In the genomic region with DNA sequence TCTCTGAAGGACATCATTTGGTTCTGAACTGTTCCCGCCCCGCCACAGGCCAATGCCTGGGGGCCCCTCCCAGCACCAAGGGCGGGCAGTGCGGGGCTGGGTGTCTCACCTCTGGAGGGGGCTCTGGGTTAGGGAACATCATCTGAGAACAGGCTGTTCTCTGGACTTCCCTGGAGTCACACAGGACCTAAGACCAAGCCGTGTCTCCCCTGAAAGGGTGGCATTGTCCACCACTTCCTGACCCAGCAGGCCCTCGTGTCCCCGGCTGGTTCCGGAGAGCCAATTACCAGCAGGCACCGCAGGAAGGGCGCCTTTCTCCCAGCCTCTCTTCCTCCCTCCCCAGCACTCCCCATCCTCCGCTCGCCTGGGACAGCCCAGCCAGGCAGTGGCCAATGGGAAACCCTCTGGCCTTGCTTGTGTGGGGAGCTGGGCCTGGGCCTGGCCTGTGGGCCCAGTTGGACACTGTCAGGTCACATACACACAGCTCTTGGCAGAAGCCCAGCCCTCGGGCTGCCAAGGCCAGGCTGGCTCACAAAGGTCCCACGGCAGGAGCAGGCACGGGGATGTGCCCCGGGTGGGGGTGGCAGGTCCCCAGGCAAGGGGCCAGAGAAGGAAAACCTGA, we compare ENCODE assay signal across 10 cellular contexts.
A peak's percentile ranks its signal among the peaks of the same experiment; 100 is the strongest.
DNase-seq lines count a peak whose midpoint lies in the region; ATAC-seq and TF ChIP-seq lines count a peak whose summit lies in the region.
"Had no signal": no experiment of that assay in that cellular context is flagged by ENCODE, and none has a peak within 500 bp of the region (broad histone marks: within the 10 kb centered on the region; RNA-seq: fewer than 3 reads in every experiment).

No MANE protein-coding gene starts in this region.

- CTCF ChIA-PET in CD4-positive, alpha-beta memory T cell (lab: Charles Lee; ENCODE audit: partially characterized antibody): no interaction called here

- peak; percentile 54 for DNase-seq in astrocyte of the hippocampus (ENCODE audit: low read depth, low spot score)
- DNase-seq in hippocampal formation (lab: John Stamatoyannopoulos, UW): peak; percentile 95 to 97
- DNase-seq in osteocyte (ENCODE audit: extremely low spot score, unreplicated experiment): no peak
- no peak for DNase-seq in CD4-positive, alpha-beta memory T cell
- DNase-seq in NCI-H2171 treated with DMSO at 0.1 percent for 48 hours (lab: John Stamatoyannopoulos, UW): no peak
- no peak for DNase-seq in NAMALWA (ENCODE audit: low spot score)
- DNase-seq: activated CD8-positive, alpha-beta T cell treated with anti-CD3 and anti-CD28 coated beads for 36 hours; NCI-H345 had no signal

- peaks cover 12% of the 10 kb centered on the region for H3K4me1 Mint-ChIP-seq in osteocyte (ENCODE audit: unreplicated experiment)
- peaks cover 2 to 8% (median 3%) of the 10 kb centered on the region in 4 donors for H3K4me1 Mint-ChIP-seq in CD4-positive, alpha-beta memory T cell

- TF ChIP-seq CTCF in C4-2B (conservative IDR thresholded peaks at IDR 0.05) (no peak), osteocyte (IDR thresholded peaks at IDR 0.05) (no peak)

- peak overlapping the region; percentile 81 for H3K27ac ChIP-seq in C4-2B
- H3K27ac ChIP-seq in CD4-positive, alpha-beta memory T cell (ENCODE audit: low read depth, low read length): no peak overlapping the region

- POLR2A ChIA-PET in CD4-positive, alpha-beta memory T cell (lab: Charles Lee; ENCODE audit: partially characterized antibody): no interaction called here

- H3K9me3 Mint-ChIP-seq in osteocyte (ENCODE audit: unreplicated experiment): no peaks in the 10 kb centered on the region
- H3K9me3 Mint-ChIP-seq in CD4-positive, alpha-beta memory T cell: no peaks in the 10 kb centered on the region
- H3K9me3 Mint-ChIP-seq: activated CD8-positive, alpha-beta T cell treated with anti-CD3 and anti-CD28 coated beads for 36 hours had no signal

- H3K4me3 Mint-ChIP-seq in osteocyte (ENCODE audit: unreplicated experiment): no peak overlapping the region
- H3K4me3 Mint-ChIP-seq in CD4-positive, alpha-beta memory T cell: no peak overlapping the region
- H3K4me3 Mint-ChIP-seq: activated CD8-positive, alpha-beta T cell treated with anti-CD3 and anti-CD28 coated beads for 36 hours had no signal

- H3K27me3 Mint-ChIP-seq in osteocyte (ENCODE audit: unreplicated experiment): no peaks in the 10 kb centered on the region
- H3K27me3 Mint-ChIP-seq in CD4-positive, alpha-beta memory T cell: no peaks in the 10 kb centered on the region
- H3K27me3 Mint-ChIP-seq: activated CD8-positive, alpha-beta T cell treated with anti-CD3 and anti-CD28 coated beads for 36 hours had no signal

- no peaks in the 10 kb centered on the region for H3K27me3 ChIP-seq in CD4-positive, alpha-beta memory T cell (ENCODE audit: insufficient read depth, low read length)

- no peak overlapping the region for H3K4me3 ChIP-seq in CD4-positive, alpha-beta memory T cell (ENCODE audit: low read length in 2 of 2)

- peaks cover 4% of the 10 kb centered on the region for H3K4me1 ChIP-seq in CD4-positive, alpha-beta memory T cell (ENCODE audit: insufficient read depth, low read length)

- ATAC-seq in HG03280 (IDR thresholded peaks at IDR 0.05; ENCODE audit: unreplicated experiment): no peak
- ATAC-seq: activated CD8-positive, alpha-beta T cell treated with anti-CD3 and anti-CD28 coated beads for 36 hours had no signal

- H3K27ac Mint-ChIP-seq in osteocyte (ENCODE audit: unreplicated experiment): peak overlapping the region; percentile 62
- no peak overlapping the region for H3K27ac Mint-ChIP-seq in CD4-positive, alpha-beta memory T cell
- H3K27ac Mint-ChIP-seq: activated CD8-positive, alpha-beta T cell treated with anti-CD3 and anti-CD28 coated beads for 36 hours had no signal

- H3K9me3 ChIP-seq in CD4-positive, alpha-beta memory T cell (ENCODE audit: control insufficient read depth in 1 of 2, low read length in 2 of 2): no peaks in the 10 kb centered on the region

- H3K36me3 Mint-ChIP-seq in osteocyte (ENCODE audit: unreplicated experiment): no peaks in the 10 kb centered on the region
- no peaks in the 10 kb centered on the region for H3K36me3 Mint-ChIP-seq in CD4-positive, alpha-beta memory T cell

- H3K36me3 ChIP-seq in CD4-positive, alpha-beta memory T cell (ENCODE audit: insufficient read depth, low read length): no peaks in the 10 kb centered on the region

- intact Hi-C loops in CD4-positive, alpha-beta memory T cell (cut with micrococcal nuclease): no loop called here

Comparison
In these comparisons a context has a peak if more than half of its experiments do, and no peak if none do; other contexts are left out.
1. DNase-seq: peak in astrocyte of the hippocampus (single experiment) and hippocampal formation (2 of 2); none in osteocyte (single experiment), CD4-positive, alpha-beta memory T cell (0 of 5), NCI-H2171 treated with DMSO at 0.1 percent for 48 hours (single experiment) and NAMALWA (single experiment).